ENCODE assay signal across 15 cellular contexts in the genomic region with DNA sequence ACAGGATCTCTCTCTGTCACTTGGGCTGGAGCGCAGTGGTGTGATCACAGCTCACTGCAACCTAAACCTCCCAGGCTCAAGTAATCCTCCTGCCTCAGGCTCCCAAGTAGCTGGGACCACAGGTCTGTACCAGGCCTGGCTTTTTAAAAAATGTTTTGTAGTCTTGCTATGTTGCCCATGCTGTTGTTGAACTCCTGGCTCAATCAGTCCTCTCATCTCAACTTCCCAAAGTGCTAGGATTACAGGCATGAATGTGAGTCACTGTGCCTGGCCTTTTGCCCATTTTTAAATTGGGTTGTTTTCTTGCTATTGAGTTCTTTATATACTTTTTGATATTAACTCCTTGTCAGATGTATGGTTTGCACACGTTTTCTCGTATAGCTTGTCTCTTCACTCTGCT. TPM values are rescaled to one million over a fixed set of nuclear protein-coding genes. Genes with fewer than 3 reads are reported as not detected.
A peak's percentile ranks its signal among the peaks of the same experiment; 100 is the strongest.
DNase-seq lines count a peak whose midpoint lies in the region; TF ChIP-seq lines count a peak whose summit lies in the region.
"Had no signal": no experiment of that assay in that cellular context is flagged by ENCODE, and none has a peak within 500 bp of the region (broad histone marks: within the 10 kb centered on the region; RNA-seq: fewer than 3 reads in every experiment).

No MANE protein-coding gene starts in this region.

- DNase-seq in RPMI7951 (ENCODE audit: low read depth): peak; percentile 54
- DNase-seq in erythroblast (lab: John Stamatoyannopoulos, UW): peak; percentile 34 to 70
- no peak for DNase-seq in nephron progenitor cell
- no peak for DNase-seq in NCI-H2029 (lab: John Stamatoyannopoulos, UW)
- DNase-seq in T-helper 1 cell: no peak
- DNase-seq in activated CD8-positive, alpha-beta memory T cell treated with anti-CD3 and anti-CD28 coated beads, Interleukin-2, amount 50 U/mL, for 4 hours: no peak
- no peak for DNase-seq in activated gamma-delta T cell treated with Interleukin-2 at 50 U/mL for 16 hours
- DNase-seq: activated CD4-positive, alpha-beta T cell treated with anti-CD3 and anti-CD28 coated beads, Interleukin-2, amount 10 ng/mL, durations not matched to agents 7 days and 5 days; cerebellar nuclear complex; KG1; NCI-H2171 treated with DMSO at 0.1 percent for 48 hours; nucleus accumbens had no signal

- TF ChIP-seq POLR2A in erythroblast (IDR thresholded peaks at IDR 0.05; ENCODE audit: low read length): no peak

- peaks cover 23% of the 10 kb centered on the region for H3K36me3 Mint-ChIP-seq in nephron progenitor cell (ENCODE audit: low read depth)

- TF ChIP-seq CTCF in C4-2B (conservative IDR thresholded peaks at IDR 0.05): no peak
- TF ChIP-seq CTCF in nephron progenitor cell (IDR thresholded peaks at IDR 0.05): no peak

- peak overlapping the region; percentile 27 for H3K27ac Mint-ChIP-seq in nephron progenitor cell
- H3K27ac Mint-ChIP-seq: activated CD4-positive, alpha-beta T cell treated with anti-CD3 and anti-CD28 coated beads, Interleukin-2, amount 10 ng/mL, durations not matched to agents 7 days and 5 days; activated T-helper 17 cell treated with anti-CD3 and anti-CD28 coated beads, Interleukin-2, amount 50 U/mL, for 72 hours had no signal

- no peak overlapping the region for H3K4me3 Mint-ChIP-seq in nephron progenitor cell
- H3K4me3 Mint-ChIP-seq: activated CD4-positive, alpha-beta T cell treated with anti-CD3 and anti-CD28 coated beads, Interleukin-2, amount 10 ng/mL, durations not matched to agents 7 days and 5 days; activated T-helper 17 cell treated with anti-CD3 and anti-CD28 coated beads, Interleukin-2, amount 50 U/mL, for 72 hours had no signal

- H3K9me3 Mint-ChIP-seq in nephron progenitor cell: peaks cover 13% of the 10 kb centered on the region
- H3K9me3 Mint-ChIP-seq: activated CD4-positive, alpha-beta T cell treated with anti-CD3 and anti-CD28 coated beads, Interleukin-2, amount 10 ng/mL, durations not matched to agents 7 days and 5 days; activated T-helper 17 cell treated with anti-CD3 and anti-CD28 coated beads, Interleukin-2, amount 50 U/mL, for 72 hours had no signal

- no peaks in the 10 kb centered on the region for H3K27me3 Mint-ChIP-seq in nephron progenitor cell (ENCODE audit: low read depth, poor library complexity)
- H3K27me3 Mint-ChIP-seq: activated CD4-positive, alpha-beta T cell treated with anti-CD3 and anti-CD28 coated beads, Interleukin-2, amount 10 ng/mL, durations not matched to agents 7 days and 5 days; activated T-helper 17 cell treated with anti-CD3 and anti-CD28 coated beads, Interleukin-2, amount 50 U/mL, for 72 hours had no signal

- H3K4me1 Mint-ChIP-seq in nephron progenitor cell: no peaks in the 10 kb centered on the region
- H3K4me1 Mint-ChIP-seq: activated CD4-positive, alpha-beta T cell treated with anti-CD3 and anti-CD28 coated beads, Interleukin-2, amount 10 ng/mL, durations not matched to agents 7 days and 5 days; activated T-helper 17 cell treated with anti-CD3 and anti-CD28 coated beads, Interleukin-2, amount 50 U/mL, for 72 hours had no signal

- peak overlapping the region; percentile 56 for H3K27ac ChIP-seq in C4-2B
- H3K27ac ChIP-seq: BLaER1 had no signal

RNA-seq across cellular contexts. Expression of gene PITPNB, which starts 33.0 kb away (rescaled TPM):
- total RNA-seq in RPMI7951 (2014; rRNA removed; shearing (Covaris generic)): 16.1 and 16.9 TPM in 2 replicates

Comparison
In these comparisons a context has a peak if more than half of its experiments do, and no peak if none do; other contexts are left out.
1. DNase-seq: peak in RPMI7951 (single experiment) and erythroblast (2 of 2); none in nephron progenitor cell (single experiment), NCI-H2029 (single experiment), T-helper 1 cell (0 of 5), activated CD8-positive, alpha-beta memory T cell treated with anti-CD3 and anti-CD28 coated beads, Interleukin-2, amount 50 U/mL, for 4 hours (single experiment) and activated gamma-delta T cell treated with Interleukin-2 at 50 U/mL for 16 hours (single experiment).